ENCODE assay signal across 25 cellular contexts in the genomic region with DNA sequence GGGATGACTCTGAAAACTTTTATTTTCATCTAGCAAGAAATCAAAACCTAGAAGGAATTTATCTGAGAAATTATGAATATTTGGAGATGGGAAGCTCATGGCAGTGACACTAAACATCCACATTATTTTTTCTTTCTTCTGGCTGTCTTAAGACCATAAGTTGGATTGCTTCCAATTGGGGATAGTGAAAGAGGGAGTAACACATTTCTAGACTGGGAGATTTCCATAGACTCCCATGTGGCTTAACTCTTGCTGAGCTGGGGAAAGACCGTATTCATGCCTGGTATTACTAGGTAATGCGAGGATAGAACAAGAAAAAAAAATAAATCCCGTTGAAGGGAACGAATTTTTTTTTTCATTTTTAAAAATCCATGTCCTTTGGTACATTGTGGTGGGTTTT.
A peak's percentile ranks its signal among the peaks of the same experiment; 100 is the strongest.
DNase-seq lines count a peak whose midpoint lies in the region; ATAC-seq and TF ChIP-seq lines count a peak whose summit lies in the region.
"Had no signal": no experiment of that assay in that cellular context is flagged by ENCODE, and none has a peak within 500 bp of the region (broad histone marks: within the 10 kb centered on the region; RNA-seq: fewer than 3 reads in every experiment).

No MANE protein-coding gene starts in this region.

- no peaks in the 10 kb centered on the region for H3K36me3 ChIP-seq in GM23338 (ENCODE audit: insufficient read depth)
- no peaks in the 10 kb centered on the region for H3K36me3 ChIP-seq in esophagus muscularis mucosa
- H3K36me3 ChIP-seq: ascending aorta, transverse colon had no signal

- no peak overlapping the region for H3K27ac ChIP-seq in GM23338 (ENCODE audit: low read depth)
- H3K27ac ChIP-seq in esophagus muscularis mucosa (replicated peaks in 1 of 4): no peak overlapping the region
- H3K27ac ChIP-seq: ascending aorta, HL-60, transverse colon had no signal

- WGBS in esophagus muscularis mucosa: 68% methylated on average over 4 of the region's 4 CpGs

- no peak overlapping the region for H2AFZ ChIP-seq in GM23338

- H3K4me2 ChIP-seq in GM23338: no peak overlapping the region

- H3K79me2 ChIP-seq in GM23338 (replicated peaks; ENCODE audit: insufficient read depth): peaks cover 16% of the 10 kb centered on the region

- no peaks in the 10 kb centered on the region for H3F3A ChIP-seq in GM23338 (replicated peaks; ENCODE audit: low read depth)

- H3K27me3 Mint-ChIP-seq in GM23338 (ENCODE audit: insufficient read depth, low read depth, poor library complexity) (no peaks in the 10 kb centered on the region), T-helper 17 cell (no peaks in the 10 kb centered on the region), osteocyte (ENCODE audit: unreplicated experiment) (no peaks in the 10 kb centered on the region)
- H3K27me3 Mint-ChIP-seq: memory B cell; progenitor cell of endocrine pancreas; stimulated activated naive CD8-positive, alpha-beta T cell treated with anti-CD3 and anti-CD28 coated beads, Interleukin-15, Interleukin-2, amounts not matched to agents 100 ng/mL and 50 ng/mL, for 24 hours had no signal

- no peak overlapping the region for H3K4me3 Mint-ChIP-seq in GM23338
- no peak overlapping the region for H3K4me3 Mint-ChIP-seq in T-helper 17 cell
- no peak overlapping the region for H3K4me3 Mint-ChIP-seq in osteocyte (ENCODE audit: unreplicated experiment)
- H3K4me3 Mint-ChIP-seq: activated naive CD4-positive, alpha-beta T cell treated with anti-CD3 and anti-CD28 coated beads for 36 hours; activated T-cell treated with anti-CD3 and anti-CD28 coated beads, Interleukin-2, amount 50 U/mL, for 4 hours; memory B cell; nephron progenitor cell; stimulated activated naive CD8-positive, alpha-beta T cell treated with anti-CD3 and anti-CD28 coated beads, Interleukin-15, Interleukin-2, amounts not matched to agents 100 ng/mL and 50 ng/mL, for 24 hours had no signal

- H3K9me3 Mint-ChIP-seq in GM23338 (no peaks in the 10 kb centered on the region), osteocyte (ENCODE audit: unreplicated experiment) (no peaks in the 10 kb centered on the region)
- H3K9me3 Mint-ChIP-seq: activated naive CD4-positive, alpha-beta T cell treated with anti-CD3 and anti-CD28 coated beads for 36 hours; activated T-cell treated with anti-CD3 and anti-CD28 coated beads, Interleukin-2, amount 50 U/mL, for 4 hours; memory B cell; nephron progenitor cell; stimulated activated naive CD8-positive, alpha-beta T cell treated with anti-CD3 and anti-CD28 coated beads, Interleukin-15, Interleukin-2, amounts not matched to agents 100 ng/mL and 50 ng/mL, for 24 hours had no signal

- TF ChIP-seq POLR2A in esophagus muscularis mucosa (IDR thresholded peaks at IDR 0.05; ENCODE audit: low read depth): no peak

- H3K36me3 Mint-ChIP-seq in GM23338 (ENCODE audit: low read depth) (no peaks in the 10 kb centered on the region), T-helper 17 cell (ENCODE audit: low read depth) (no peaks in the 10 kb centered on the region), osteocyte (ENCODE audit: unreplicated experiment) (peaks cover 9% of the 10 kb centered on the region)

- H3K9me2 ChIP-seq in GM23338 (ENCODE audit: insufficient read depth): no peaks in the 10 kb centered on the region

- DNase-seq in GM23338 (ENCODE audit: low spot score) (no peak), T-helper 17 cell (no peak), fibroblast of mammary gland (ENCODE audit: low read depth) (peak; percentile 57), osteocyte (ENCODE audit: extremely low spot score, unreplicated experiment) (no peak), esophagus muscularis mucosa (ENCODE audit: extremely low spot score) (no peak)
- DNase-seq: activated CD8-positive, alpha-beta memory T cell treated with anti-CD3 and anti-CD28 coated beads for 24 hours; activated naive CD4-positive, alpha-beta T cell treated with anti-CD3 and anti-CD28 coated beads for 36 hours; activated T-cell treated with anti-CD3 and anti-CD28 coated beads, Interleukin-2, amount 50 U/mL, for 4 hours; NCI-H1417; NCI-H2107; NCI-H524 treated with DMSO at 0.1 percent for 48 hours; nephron progenitor cell; spleen; stimulated activated CD4-positive, alpha-beta T cell treated with anti-CD3 and anti-CD28 coated beads, Interleukin-4, amount 100 ng/mL, for 24 hours; SW 1271; transverse colon had no signal

- H4K20me1 ChIP-seq in GM23338 (replicated peaks; ENCODE audit: insufficient read depth): no peaks in the 10 kb centered on the region

- H3K4me1 ChIP-seq in GM23338 (ENCODE audit: insufficient read depth) (peaks cover 12% of the 10 kb centered on the region), esophagus muscularis mucosa (peaks cover 8 to 19% (median 18%) of the 10 kb centered on the region in 4 donors)

- no peak for TF ChIP-seq EP300 in esophagus muscularis mucosa (IDR thresholded peaks at IDR 0.05)

- H3K27ac Mint-ChIP-seq in GM23338 (peak overlapping the region; percentile 44; the same call in 1 of the 2 replicates), T-helper 17 cell (peak overlapping the region; percentile 37), osteocyte (ENCODE audit: unreplicated experiment) (peak overlapping the region; percentile 56)
- H3K27ac Mint-ChIP-seq: activated naive CD4-positive, alpha-beta T cell treated with anti-CD3 and anti-CD28 coated beads for 36 hours; memory B cell; stimulated activated naive CD8-positive, alpha-beta T cell treated with anti-CD3 and anti-CD28 coated beads, Interleukin-15, Interleukin-2, amounts not matched to agents 100 ng/mL and 50 ng/mL, for 24 hours had no signal

- intact Hi-C loops in esophagus muscularis mucosa (cut with DNase I): no loop called here

- peaks cover 32% of the 10 kb centered on the region for H3K4me1 Mint-ChIP-seq in GM23338
- H3K4me1 Mint-ChIP-seq in T-helper 17 cell: peaks cover 31% of the 10 kb centered on the region
- H3K4me1 Mint-ChIP-seq in osteocyte (ENCODE audit: unreplicated experiment): peaks cover 59% of the 10 kb centered on the region

- no peaks in the 10 kb centered on the region for H3K9me3 ChIP-seq in T-helper 17 cell (ENCODE audit: control insufficient read depth, low read length, poor library complexity, severe bottlenecking)
- H3K9me3 ChIP-seq in esophagus muscularis mucosa: no peaks in the 10 kb centered on the region
- H3K9me3 ChIP-seq: ascending aorta, spleen, transverse colon had no signal

- H3K4me3 ChIP-seq in GM23338 (no peak overlapping the region), fibroblast of mammary gland (ENCODE audit: control insufficient read depth, low read depth, low read length) (no peak overlapping the region), esophagus muscularis mucosa (no peak overlapping the region)
- H3K4me3 ChIP-seq: ascending aorta, spleen, transverse colon had no signal

- H3K27me3 ChIP-seq in GM23338 (ENCODE audit: insufficient read depth) (no peaks in the 10 kb centered on the region), esophagus muscularis mucosa (no peaks in the 10 kb centered on the region)
- H3K27me3 ChIP-seq: ascending aorta, spleen, transverse colon had no signal

- peak; percentile 45; the same call in 2 of the 3 replicates for ATAC-seq in GM23338
- no peak for ATAC-seq in T-helper 17 cell
- ATAC-seq in GM19455 (IDR thresholded peaks at IDR 0.05; ENCODE audit: unreplicated experiment): no peak
- ATAC-seq in HG03378 (IDR thresholded peaks at IDR 0.05; ENCODE audit: unreplicated experiment): no peak
- ATAC-seq in HG03025 (IDR thresholded peaks at IDR 0.05; ENCODE audit: low FRiP score, unreplicated experiment): no peak
- ATAC-seq: activated T-cell treated with anti-CD3 and anti-CD28 coated beads, Interleukin-2, amount 50 U/mL, for 4 hours; HCT116 had no signal

- TF ChIP-seq CTCF in GM23338 (conservative IDR thresholded peaks at IDR 0.05; ENCODE audit: low read depth in 2 of 2) (no peak), fibroblast of mammary gland (conservative IDR thresholded peaks at IDR 0.05; ENCODE audit: control insufficient read depth, insufficient read depth, low read depth, low read length) (no peak), osteocyte (IDR thresholded peaks at IDR 0.05) (no peak), esophagus muscularis mucosa (IDR thresholded peaks at IDR 0.05) (no peak)

TF ChIP-seq in GM23338, 12 proteins besides CTCF, POLR2A, EP300 and RAD21:
- TF ChIP-seq CREB1 (CRISPR knock-in tag; IDR thresholded peaks at IDR 0.05; ENCODE audit: low read depth) (no peak), JUNB (IDR thresholded peaks at IDR 0.05; ENCODE audit: unreplicated experiment) (no peak), STAT1 (IDR thresholded peaks at IDR 0.05; ENCODE audit: unreplicated experiment) (no peak), NANOG (IDR thresholded peaks at IDR 0.05; ENCODE audit: borderline replicate concordance) (no peak), ZNF331 (CRISPR knock-in tag; IDR thresholded peaks at IDR 0.05; ENCODE audit: low read depth) (no peak), REST (IDR thresholded peaks at IDR 0.05; ENCODE audit: unreplicated experiment) (no peak)
